Comparison of ENCODE assay signal across 27 cellular contexts in the genomic region with DNA sequence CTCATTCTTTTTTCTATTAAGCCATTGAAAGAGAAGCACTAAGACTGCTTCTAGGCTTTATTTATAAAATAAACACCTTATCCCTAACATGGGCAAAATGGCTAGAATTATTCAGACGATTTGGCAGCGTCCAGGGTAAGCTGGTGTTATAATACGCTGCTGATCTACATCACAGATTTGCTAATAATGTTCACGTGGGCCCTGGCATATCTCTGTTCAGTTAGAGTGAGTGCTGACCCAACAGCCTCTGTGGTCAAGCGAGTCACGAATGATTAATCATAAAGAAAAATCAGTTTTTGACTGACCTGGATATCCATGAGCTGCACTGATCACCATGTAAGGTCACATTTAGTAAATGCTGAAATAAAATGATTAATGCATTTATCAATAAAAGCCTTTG. TPM values are rescaled to one million over a fixed set of nuclear protein-coding genes. Genes with fewer than 3 reads are reported as not detected.
DNase-seq lines count a peak whose midpoint lies in the region; ATAC-seq, FAIRE-seq and TF ChIP-seq lines count a peak whose summit lies in the region.
"Had no signal": no experiment of that assay in that cellular context is flagged by ENCODE, and none has a peak within 500 bp of the region (broad histone marks: within the 10 kb centered on the region; RNA-seq: fewer than 3 reads in every experiment).

No MANE protein-coding gene starts in this region.

- ATAC-seq in K562 (no peak), HG03108 (IDR thresholded peaks at IDR 0.05; ENCODE audit: unreplicated experiment) (no peak)
- ATAC-seq: left lobe of liver; stimulated activated naive B cell treated with anti-CD40 and anti-IgM and Interleukin-4, amounts not matched to agents 10 μg/mL and 1 μg/mL and 100 μg/mL, for 72 hours had no signal

- H3K9me1 ChIP-seq in K562 (ENCODE audit: control insufficient read depth, insufficient read depth, low read length): no peaks in the 10 kb centered on the region

- H3K4me3 ChIP-seq in K562: no peak overlapping the region
- H3K4me3 ChIP-seq: hepatocyte, smooth muscle cell, suprapubic skin, uterus had no signal

- no TSS peak for BruUV-seq in K562 (replicated peaks; lab: Mats Ljungman, UMichigan)

- no peak for TF ChIP-seq CTCF in K562 (IDR thresholded peaks at IDR 0.05 in 2 of 3, conservative IDR thresholded peaks at IDR 0.05 in 1 of 3; ENCODE audit: insufficient read depth in 2 of 3, low read depth in 1 of 3, low read length in 3 of 3)

- POLR2A ChIA-PET in K562 (lab: Yijun Ruan, JAX): no interaction called here

- no peaks in the 10 kb centered on the region for H3K36me3 ChIP-seq in K562 (ENCODE audit: control insufficient read depth, insufficient read depth, low read length)
- H3K36me3 ChIP-seq: neutrophil, suprapubic skin, uterus, WERI-Rb-1 had no signal

- 10% methylated on average over 6 of the region's 6 CpGs for WGBS in K562 (ENCODE audit: insufficient coverage, low coverage, missing lambda C conversion rate)

- TF ChIP-seq RAD21 in K562 (CRISPR knock-in tag; conservative IDR thresholded peaks at IDR 0.05 in 1 of 2, IDR thresholded peaks at IDR 0.05 in 1 of 2): no peak

- no peaks in the 10 kb centered on the region; a peak in 1 of 5 replicates for H3K27me3 ChIP-seq in K562 (ENCODE audit: control insufficient read depth in 2 of 2, insufficient read depth in 2 of 2, low read length in 2 of 2)
- H3K27me3 ChIP-seq: hepatocyte, suprapubic skin, uterus had no signal

- no peak overlapping the region for H3K4me2 ChIP-seq in K562 (ENCODE audit: insufficient read depth, low read length)
- H3K4me2 ChIP-seq: hepatocyte, smooth muscle cell had no signal

- H4K20me1 ChIP-seq in K562 (replicated peaks; ENCODE audit: control insufficient read depth, insufficient read depth, low read length): no peaks in the 10 kb centered on the region

- no peak overlapping the region for H3K9ac ChIP-seq in K562 (ENCODE audit: insufficient read depth in 1 of 2, low read depth in 2 of 2, low read length in 2 of 2)

- no peak for TF ChIP-seq EP300 in K562 (IDR thresholded peaks at IDR 0.05; ENCODE audit: low read length)

- H3K27ac ChIP-seq in K562 (ENCODE audit: extremely low read depth, low read depth, low read length): no peak overlapping the region
- H3K27ac ChIP-seq: C4-2B, hepatocyte, neutrophil, suprapubic skin, uterus, WERI-Rb-1 had no signal

- CTCF ChIA-PET in K562 (lab: Yijun Ruan, JAX; ENCODE audit: low intra/inter-chr PET ratio): no interaction called here

- DNase-seq in EL (peak; percentile 50), M059J (ENCODE audit: low read depth) (peak; percentile 71), K562 (ENCODE audit: extremely low read depth in 1 of 4, low spot score in 3 of 4) (no peak), kidney tubule cell (ENCODE audit: low spot score) (peak; percentile 52), NCI-H146 treated with DMSO at 0.1 percent for 48 hours (lab: John Stamatoyannopoulos, UW; ENCODE audit: unreplicated experiment) (no peak), SHP77 (lab: John Stamatoyannopoulos, UW) (no peak), NOMO-1 treated with DMSO at 0.1 percent for 48 hours (lab: John Stamatoyannopoulos, UW; ENCODE audit: unreplicated experiment) (no peak)
- DNase-seq: activated CD4-positive, alpha-beta T cell treated with anti-CD3 and anti-CD28 coated beads, Interleukin-2, amount 10 ng/mL, durations not matched to agents 24 days and 14 days; activated naive CD4-positive, alpha-beta T cell treated with anti-CD3 and anti-CD28 coated beads for 36 hours; Calu3; DND-41; mesendoderm; MV-4-11; NCI-H1694; NCI-H526 treated with DMSO at 0.1 percent for 48 hours; RPMI8226; stimulated activated CD4-positive, alpha-beta T cell treated with anti-CD3 and anti-CD28 coated beads, Interleukin-2, amount 100 ng/mL, for 48 hours; stimulated activated naive B cell treated with anti-CD40 and anti-IgM and Interleukin-4, amounts not matched to agents 10 μg/mL and 1 μg/mL and 100 μg/mL, for 72 hours; uterus; WERI-Rb-1 had no signal

- no peak for FAIRE-seq in K562 (lab: Jason Lieb, UNC)

- no peaks in the 10 kb centered on the region for H3K9me3 ChIP-seq in K562 (replicated peaks; ENCODE audit: control insufficient read depth, insufficient read depth, low read depth, low read length)
- H3K9me3 ChIP-seq: neutrophil, suprapubic skin, uterus had no signal

- intact Hi-C loops in K562 (cut with micrococcal nuclease): no loop called here

- TF ChIP-seq POLR2A in K562 (conservative IDR thresholded peaks at IDR 0.05): no peak

- H3K79me2 ChIP-seq in K562 (ENCODE audit: control insufficient read depth, insufficient read depth, low read length): no peaks in the 10 kb centered on the region
- H3K79me2 ChIP-seq: hepatocyte had no signal

- H2AFZ ChIP-seq in K562 (ENCODE audit: low read depth, low read length): no peak overlapping the region
- H2AFZ ChIP-seq: hepatocyte had no signal

- H3K4me1 ChIP-seq in K562 (replicated peaks in 1 of 2; ENCODE audit: control insufficient read depth in 2 of 2, insufficient read depth in 2 of 2, low read length in 2 of 2): no peaks in the 10 kb centered on the region
- H3K4me1 ChIP-seq: suprapubic skin, uterus had no signal

- in situ Hi-C loops in K562 (cut with MboI): no loop called here

TF ChIP-seq in K562, 482 proteins besides CTCF, POLR2A, EP300 and RAD21:
- TF ChIP-seq HEY1 (CRISPR knock-in tag; IDR thresholded peaks at IDR 0.05; ENCODE audit: borderline replicate concordance) (no peak), TCF7L2 (IDR thresholded peaks at IDR 0.05; ENCODE audit: low read depth, low read length) (no peak), FOSL1 (tag; conservative IDR thresholded peaks at IDR 0.05) (0 out of 2 replicates have a peak, but pooled peaks have one; percentile 27)

RNA-seq across cellular contexts. Expression of gene CBLL1, which starts 28.4 kb away (rescaled TPM):
- total RNA-seq in M059J (2014; rRNA removed; shearing (Covaris generic)): 43.4 and 43.8 TPM in 2 replicates
- total RNA-seq in K562 (2011; cell fraction: chromatin; rRNA removed; ENCODE audit: low replicate concordance): 34.6 and 71.6 TPM in 2 replicates
- 12.8 and 16.8 TPM in 2 replicates for total RNA-seq in K562 (2011; cell fraction: nucleolus; rRNA removed)
- total RNA-seq in K562 (2011; cell fraction: nucleoplasm; rRNA removed): 30.2 and 45.5 TPM in 2 replicates
- total RNA-seq in K562 (2014; rRNA removed) (20.7 and 23.5 TPM in 2 replicates), K562 (2014; rRNA removed; fragmentation: Illumina TruSeq; extraction: Trizol) (45.4 and 47.0 TPM in 2 replicates), K562 (2015; rRNA removed; fragmentation: Illumina TruSeq; extraction: Trizol) (53.2 and 59.0 TPM in 2 replicates), K562 (2021) (39.8 and 40.2 TPM in 2 replicates)
- polyA plus RNA-seq in K562 (2011; rRNA removed) (14.7 and 22.5 TPM in 2 replicates), K562 (2014; fragmentation: Illumina TruSeq; extraction: Trizol) (58.5 and 67.9 TPM in 2 replicates), K562 (2014; fragmentation: Nextera tagmentation; extraction: Ambion mirVana) (10 to 100 TPM; 17.4 to 35.4 TPM), K562 (2014; rRNA removed) (14.8 and 15.7 TPM in 2 replicates)
- polyA plus RNA-seq in K562 (2011; cell fraction: cytosol; rRNA removed): 15.1 and 16.9 TPM in 2 replicates
- polyA plus RNA-seq in K562 (2011; cell fraction: nucleus; rRNA removed): 34.0 and 44.0 TPM in 2 replicates
- polyA plus RNA-seq in K562 (2012): 38.4 and 48.8 TPM in 2 replicates
- polyA minus RNA-seq in K562 (2011; rRNA and poly(A)+ RNA removed): 35.7 and 38.3 TPM in 2 replicates
- 31.4 and 42.8 TPM in 2 replicates for polyA minus RNA-seq in K562 (2011; cell fraction: cytosol; rRNA and poly(A)+ RNA removed)
- polyA minus RNA-seq in K562 (2011; cell fraction: nucleus; rRNA and poly(A)+ RNA removed): 49.4 and 57.8 TPM in 2 replicates

RNA-seq across cellular contexts. Expression of gene SLC26A4, which starts 54.9 kb away (rescaled TPM):
- 0.84 and 1.6 TPM in 2 replicates for total RNA-seq in M059J (2014; rRNA removed; shearing (Covaris generic))
- total RNA-seq in K562 (2011; cell fraction: chromatin; rRNA removed; ENCODE audit: low replicate concordance): 0.23 and 1.2 TPM in 2 replicates
- 0.26 and 0.33 TPM in 2 replicates for total RNA-seq in K562 (2011; cell fraction: nucleolus; rRNA removed)
- 0.22 and 0.92 TPM in 2 replicates for total RNA-seq in K562 (2011; cell fraction: nucleoplasm; rRNA removed)
- total RNA-seq in K562 (2014; rRNA removed): 0.09 and 0.29 TPM in 2 replicates
- total RNA-seq in K562 (2014; rRNA removed; fragmentation: Illumina TruSeq; extraction: Trizol): 0.26 and 0.33 TPM in 2 replicates
- total RNA-seq in K562 (2015; rRNA removed; fragmentation: Illumina TruSeq; extraction: Trizol): 0.11 and 0.43 TPM in 2 replicates
- total RNA-seq in K562 (2021): 0.54 and 0.55 TPM in 2 replicates
- polyA plus RNA-seq in K562 (2011; rRNA removed): 0.37 and 0.54 TPM in 2 replicates
- polyA plus RNA-seq in K562 (2011; cell fraction: cytosol; rRNA removed): 0.13 and 0.16 TPM in 2 replicates
- 0.24 and 0.28 TPM in 2 replicates for polyA plus RNA-seq in K562 (2011; cell fraction: nucleus; rRNA removed)
- 0.29 and 0.38 TPM in 2 replicates for polyA plus RNA-seq in K562 (2012)
- 0.22 and 0.28 TPM in 2 replicates for polyA plus RNA-seq in K562 (2014; fragmentation: Illumina TruSeq; extraction: Trizol)
- under 1 TPM; 0.10 to 0.18 TPM for polyA plus RNA-seq in K562 (2014; fragmentation: Nextera tagmentation; extraction: Ambion mirVana)
- 0.27 and 1.2 TPM in 2 replicates for polyA plus RNA-seq in K562 (2014; rRNA removed)
- 0.81 and 0.96 TPM in 2 replicates for polyA minus RNA-seq in K562 (2011; rRNA and poly(A)+ RNA removed)
- 1.3 TPM in 1 of 2 replicates, not detected in the other for polyA minus RNA-seq in K562 (2011; cell fraction: cytosol; rRNA and poly(A)+ RNA removed)
- polyA minus RNA-seq in K562 (2011; cell fraction: nucleus; rRNA and poly(A)+ RNA removed): 0.33 TPM in 1 of 2 replicates, not detected in the other
- total RNA-seq: left lobe of liver had no signal
- polyA plus RNA-seq: hepatocyte had no signal

Comparison
In these comparisons a context has a peak if more than half of its experiments do, and no peak if none do; other contexts are left out.
1. DNase-seq: peak in EL (single experiment), M059J (single experiment) and kidney tubule cell (single experiment); none in K562 (0 of 4), NCI-H146 treated with DMSO at 0.1 percent for 48 hours (single experiment), SHP77 (0 of 2) and NOMO-1 treated with DMSO at 0.1 percent for 48 hours (single experiment).